10 cellular contexts compared by ENCODE assay signal in genomic region chr19:1105873-1106840, GRCh38. TPM values are rescaled to one million over a fixed set of nuclear protein-coding genes. Genes with fewer than 3 reads are reported as not detected.
DNase-seq lines count a peak whose midpoint lies in the region; ATAC-seq and TF ChIP-seq lines count a peak whose summit lies in the region.
"Had no signal": no experiment of that assay in that cellular context is flagged by ENCODE, and none has a peak within 500 bp of the region (broad histone marks: within the 10 kb centered on the region; RNA-seq: fewer than 3 reads in every experiment).

No MANE protein-coding gene starts in this region.

- TF ChIP-seq EP300 in gastroesophageal sphincter (IDR thresholded peaks at IDR 0.05), result no peak

- no peak for DNase-seq in activated naive CD4-positive, alpha-beta T cell treated with anti-CD3 and anti-CD28 coated beads for 36 hours
- DNase-seq in activated naive CD4-positive, alpha-beta T cell treated with anti-CD3 and anti-CD28 coated beads, Interleukin-2, amount 50 U/mL, for 16 hours, result no peak
- no peak for DNase-seq in activated T-helper 1 cell treated with anti-CD3 and anti-CD28 coated beads, Interleukin-12 subunit alpha, Interleukin-12 subunit beta, Interleukin-2, Interleukin-4 antibody, amounts not matched to agents 30 ng/mL and 10 ng/mL and 1 ng/mL, durations not matched to agents 14 hours and 24 hours and 36 hours (ENCODE audit: low spot score)
- DNase-seq in thoracic aorta (ENCODE audit: low spot score), result no peak
- DNase-seq in effector memory CD4-positive, alpha-beta T cell, result no peak
- DNase-seq in activated CD8-positive, alpha-beta memory T cell treated with anti-CD3 and anti-CD28 coated beads for 24 hours, result no peak
- DNase-seq: kidney glomerular epithelial cell, NCI-H1694 had no signal

- no peak for TF ChIP-seq POLR2A in gastroesophageal sphincter (IDR thresholded peaks at IDR 0.05)

- no peaks in the 10 kb centered on the region for H3K27me3 Mint-ChIP-seq in activated naive CD4-positive, alpha-beta T cell treated with anti-CD3 and anti-CD28 coated beads for 36 hours (ENCODE audit: low read depth)
- no peaks in the 10 kb centered on the region for H3K27me3 Mint-ChIP-seq in activated T-helper 1 cell treated with anti-CD3 and anti-CD28 coated beads, Interleukin-12 subunit alpha, Interleukin-12 subunit beta, Interleukin-2, Interleukin-4 antibody, amounts not matched to agents 30 ng/mL and 10 ng/mL and 1 ng/mL, durations not matched to agents 14 hours and 24 hours and 36 hours (ENCODE audit: insufficient read depth)

- H3K27ac Mint-ChIP-seq in activated naive CD4-positive, alpha-beta T cell treated with anti-CD3 and anti-CD28 coated beads for 36 hours, result no peak overlapping the region
- H3K27ac Mint-ChIP-seq in activated T-helper 1 cell treated with anti-CD3 and anti-CD28 coated beads, Interleukin-12 subunit alpha, Interleukin-12 subunit beta, Interleukin-2, Interleukin-4 antibody, amounts not matched to agents 30 ng/mL and 10 ng/mL and 1 ng/mL, durations not matched to agents 14 hours and 24 hours and 36 hours, result peak overlapping the region; percentile 55

- peak in 1 of 4 experiments; percentile 4 for TF ChIP-seq CTCF in gastroesophageal sphincter (IDR thresholded peaks at IDR 0.05)
- TF ChIP-seq CTCF in thoracic aorta (IDR thresholded peaks at IDR 0.05), result no peak

- H3K4me3 Mint-ChIP-seq in activated naive CD4-positive, alpha-beta T cell treated with anti-CD3 and anti-CD28 coated beads for 36 hours, result peak overlapping the region; percentile 46
- peak overlapping the region; percentile 57 for H3K4me3 Mint-ChIP-seq in activated T-helper 1 cell treated with anti-CD3 and anti-CD28 coated beads, Interleukin-12 subunit alpha, Interleukin-12 subunit beta, Interleukin-2, Interleukin-4 antibody, amounts not matched to agents 30 ng/mL and 10 ng/mL and 1 ng/mL, durations not matched to agents 14 hours and 24 hours and 36 hours

- H3K9me3 Mint-ChIP-seq in activated naive CD4-positive, alpha-beta T cell treated with anti-CD3 and anti-CD28 coated beads for 36 hours, result no peaks in the 10 kb centered on the region
- no peaks in the 10 kb centered on the region for H3K9me3 Mint-ChIP-seq in activated T-helper 1 cell treated with anti-CD3 and anti-CD28 coated beads, Interleukin-12 subunit alpha, Interleukin-12 subunit beta, Interleukin-2, Interleukin-4 antibody, amounts not matched to agents 30 ng/mL and 10 ng/mL and 1 ng/mL, durations not matched to agents 14 hours and 24 hours and 36 hours

- H3K9me3 ChIP-seq in gastroesophageal sphincter, result no peaks in the 10 kb centered on the region
- H3K9me3 ChIP-seq in thoracic aorta, result no peaks in the 10 kb centered on the region
- H3K9me3 ChIP-seq in effector memory CD4-positive, alpha-beta T cell (ENCODE audit: control insufficient read depth, low read length), result no peaks in the 10 kb centered on the region

- H3K4me1 ChIP-seq in gastroesophageal sphincter, result peaks cover 0 to 57% (median 35%) of the 10 kb centered on the region in 3 donors
- peaks cover 30 to 46% of the 10 kb centered on the region in 2 donors for H3K4me1 ChIP-seq in thoracic aorta (ENCODE audit: control insufficient read depth in 1 of 2, low read depth in 2 of 2)
- peaks cover 27% of the 10 kb centered on the region for H3K4me1 ChIP-seq in effector memory CD4-positive, alpha-beta T cell (ENCODE audit: control insufficient read depth, insufficient read depth, low read length, poor library complexity, severe bottlenecking)

- H3K27me3 ChIP-seq in gastroesophageal sphincter (no peaks in the 10 kb centered on the region), thoracic aorta (replicated peaks; ENCODE audit: insufficient read depth) (no peaks in the 10 kb centered on the region)
- no peaks in the 10 kb centered on the region for H3K27me3 ChIP-seq in effector memory CD4-positive, alpha-beta T cell (replicated peaks; ENCODE audit: control insufficient read depth, insufficient read depth, low read length, poor library complexity, severe bottlenecking)

- peaks cover 6% of the 10 kb centered on the region for H3K36me3 Mint-ChIP-seq in activated naive CD4-positive, alpha-beta T cell treated with anti-CD3 and anti-CD28 coated beads for 36 hours (ENCODE audit: low read depth)
- H3K36me3 Mint-ChIP-seq in activated T-helper 1 cell treated with anti-CD3 and anti-CD28 coated beads, Interleukin-12 subunit alpha, Interleukin-12 subunit beta, Interleukin-2, Interleukin-4 antibody, amounts not matched to agents 30 ng/mL and 10 ng/mL and 1 ng/mL, durations not matched to agents 14 hours and 24 hours and 36 hours (ENCODE audit: low read depth), result peaks cover 9% of the 10 kb centered on the region

- H3K27ac ChIP-seq in gastroesophageal sphincter (peak overlapping the region in 3 of 4 donors; percentile 98), thoracic aorta (peak overlapping the region in 1 of 2 donors; percentile 0)
- H3K27ac ChIP-seq in effector memory CD4-positive, alpha-beta T cell (ENCODE audit: insufficient read depth, low read length, poor library complexity, severe bottlenecking), result no peak overlapping the region

- ATAC-seq in gastroesophageal sphincter, result no peak
- ATAC-seq in thoracic aorta (ENCODE audit: insufficient number of reproducible peaks, low FRiP score, low read depth), result no peak
- no peak for ATAC-seq in HG03378 (IDR thresholded peaks at IDR 0.05; ENCODE audit: unreplicated experiment)

- intact Hi-C loops in activated naive CD4-positive, alpha-beta T cell treated with anti-CD3 and anti-CD28 coated beads for 36 hours (cut with micrococcal nuclease), result no loop called here
- intact Hi-C loops in activated T-helper 1 cell treated with anti-CD3 and anti-CD28 coated beads, Interleukin-12 subunit alpha, Interleukin-12 subunit beta, Interleukin-2, Interleukin-4 antibody, amounts not matched to agents 30 ng/mL and 10 ng/mL and 1 ng/mL, durations not matched to agents 14 hours and 24 hours and 36 hours (cut with micrococcal nuclease), result no loop called here

- H3K36me3 ChIP-seq in gastroesophageal sphincter (peaks cover 0 to 58% of the 10 kb centered on the region in 2 donors), thoracic aorta (peaks cover 38% of the 10 kb centered on the region)
- peaks cover 47% of the 10 kb centered on the region for H3K36me3 ChIP-seq in effector memory CD4-positive, alpha-beta T cell (ENCODE audit: control insufficient read depth, insufficient read depth, low read length)

- H3K4me1 Mint-ChIP-seq in activated naive CD4-positive, alpha-beta T cell treated with anti-CD3 and anti-CD28 coated beads for 36 hours (ENCODE audit: low read depth), result peaks cover 32% of the 10 kb centered on the region
- peaks cover 16% of the 10 kb centered on the region for H3K4me1 Mint-ChIP-seq in activated T-helper 1 cell treated with anti-CD3 and anti-CD28 coated beads, Interleukin-12 subunit alpha, Interleukin-12 subunit beta, Interleukin-2, Interleukin-4 antibody, amounts not matched to agents 30 ng/mL and 10 ng/mL and 1 ng/mL, durations not matched to agents 14 hours and 24 hours and 36 hours (ENCODE audit: low read depth)

- CTCF ChIA-PET in activated naive CD4-positive, alpha-beta T cell treated with anti-CD3 and anti-CD28 coated beads for 36 hours (lab: Charles Lee), result interaction anchor here (0.9 to 1.1 kb wide), 2 partner anchors 25 to 88 kb away, joined by 3 read pairs; no protein-coding TSS in a partner anchor

- H3K4me3 ChIP-seq in gastroesophageal sphincter, result peak overlapping the region in 1 of 2 donors; percentile 75
- peak overlapping the region; percentile 97 for H3K4me3 ChIP-seq in thoracic aorta
- no peak overlapping the region for H3K4me3 ChIP-seq in effector memory CD4-positive, alpha-beta T cell (ENCODE audit: insufficient read depth, low read depth, low read length, poor library complexity, severe bottlenecking)

- WGBS in gastroesophageal sphincter (ENCODE audit: low coverage in 1 of 2), 2 donors, result 80 to 88% methylated on average over 2 to 5 of the region's 32 CpGs

RNA-seq across cellular contexts. Expression of gene GPX4, which starts 2.4 kb away (rescaled TPM):
- 100 to 1,000 TPM; 244 to 253 TPM for total RNA-seq in activated naive CD4-positive, alpha-beta T cell treated with anti-CD3 and anti-CD28 coated beads for 36 hours
- 236 and 241 TPM in 2 replicates for total RNA-seq in activated T-helper 1 cell treated with anti-CD3 and anti-CD28 coated beads, Interleukin-12 subunit alpha, Interleukin-12 subunit beta, Interleukin-2, Interleukin-4 antibody, amounts not matched to agents 30 ng/mL and 10 ng/mL and 1 ng/mL, durations not matched to agents 14 hours and 24 hours and 36 hours
- total RNA-seq in gastroesophageal sphincter, result 100 to 1,000 TPM; 311 to 452 (median 349) TPM
- 100 to 1,000 TPM; 259 to 441 TPM for total RNA-seq in thoracic aorta

RNA-seq across cellular contexts. Expression of gene POLR2E, which starts 11.0 kb away (rescaled TPM):
- 100 to 1,000 TPM; 238 to 258 TPM for total RNA-seq in activated naive CD4-positive, alpha-beta T cell treated with anti-CD3 and anti-CD28 coated beads for 36 hours
- 265 and 282 TPM in 2 replicates for total RNA-seq in activated T-helper 1 cell treated with anti-CD3 and anti-CD28 coated beads, Interleukin-12 subunit alpha, Interleukin-12 subunit beta, Interleukin-2, Interleukin-4 antibody, amounts not matched to agents 30 ng/mL and 10 ng/mL and 1 ng/mL, durations not matched to agents 14 hours and 24 hours and 36 hours
- total RNA-seq in gastroesophageal sphincter (100 to 1,000 TPM; 117 to 228 (median 150) TPM), thoracic aorta (100 to 1,000 TPM; 129 to 149 TPM)

RNA-seq across cellular contexts. Expression of gene ARHGAP45, which starts 39.2 kb away (rescaled TPM):
- 100 to 1,000 TPM; 123 to 136 TPM for total RNA-seq in activated naive CD4-positive, alpha-beta T cell treated with anti-CD3 and anti-CD28 coated beads for 36 hours
- total RNA-seq in activated T-helper 1 cell treated with anti-CD3 and anti-CD28 coated beads, Interleukin-12 subunit alpha, Interleukin-12 subunit beta, Interleukin-2, Interleukin-4 antibody, amounts not matched to agents 30 ng/mL and 10 ng/mL and 1 ng/mL, durations not matched to agents 14 hours and 24 hours and 36 hours, result 201 and 202 TPM in 2 replicates
- total RNA-seq in gastroesophageal sphincter, result 10 to 100 TPM in 3 of 4 donors, 1 to 10 TPM in 1; 9.5 to 29.8 (median 14.6) TPM
- 10 to 100 TPM; 37.9 to 42.6 TPM for total RNA-seq in thoracic aorta
